Comparison of ENCODE assay signal across 10 cellular contexts in genomic region chr6:17115251-17116089, GRCh38. TPM values are rescaled to one million over a fixed set of nuclear protein-coding genes. Genes with fewer than 3 reads are reported as not detected.
DNase-seq lines count a peak whose midpoint lies in the region; ATAC-seq and TF ChIP-seq lines count a peak whose summit lies in the region.
"Had no signal": no experiment of that assay in that cellular context is flagged by ENCODE, and none has a peak within 500 bp of the region (broad histone marks: within the 10 kb centered on the region; RNA-seq: fewer than 3 reads in every experiment).

No MANE protein-coding gene starts in this region.

- no peak for TF ChIP-seq POLR2A in adrenal gland (IDR thresholded peaks at IDR 0.05)

- H3K27ac Mint-ChIP-seq in HFFc6: peak overlapping the region; percentile 78

- TF ChIP-seq CTCF in HFFc6 (IDR thresholded peaks at IDR 0.05): no peak
- no peak for TF ChIP-seq CTCF in adrenal gland (IDR thresholded peaks at IDR 0.05)

- H3K4me1 Mint-ChIP-seq in HFFc6 (ENCODE audit: low read depth): peaks cover 31% of the 10 kb centered on the region
- H3K4me1 Mint-ChIP-seq: central memory CD8-positive, alpha-beta T cell had no signal

- WGBS in adrenal gland, 4 donors: 54 to 61% (median 55%) methylated on average over 5 of the region's 5 CpGs

- H3K27ac ChIP-seq in adrenal gland: no peak overlapping the region

- intact Hi-C loops in adrenal gland (cut with DNase I): no loop called here
- intact Hi-C loops in left cardiac atrium (cut with DNase I): no loop called here

- peaks cover 2% of the 10 kb centered on the region; the same call in 1 of the 2 replicates for H3K27me3 Mint-ChIP-seq in HFFc6 (ENCODE audit: insufficient read depth)

- no peaks in the 10 kb centered on the region for H3K9me3 Mint-ChIP-seq in HFFc6
- H3K9me3 Mint-ChIP-seq: central memory CD8-positive, alpha-beta T cell had no signal

- H3K36me3 Mint-ChIP-seq in HFFc6 (ENCODE audit: low read depth): no peaks in the 10 kb centered on the region

- peak; percentile 88 for DNase-seq in HFFc6
- DNase-seq in adrenal gland: peak in 5 of 7 donors; percentile 22 to 59 (median 43)
- DNase-seq in left cardiac atrium: no peak
- peak; percentile 61 for DNase-seq in stromal cell of bone marrow (ENCODE audit: low read depth)
- DNase-seq in NCI-H510A treated with DMSO at 0.1 percent for 48 hours (lab: John Stamatoyannopoulos, UW): no peak
- DNase-seq in NCI-H774 (lab: John Stamatoyannopoulos, UW): no peak
- DNase-seq: NCI-H1694 treated with DMSO at 0.1 percent for 48 hours had no signal

- H3K4me3 ChIP-seq in adrenal gland: no peak overlapping the region

- no peaks in the 10 kb centered on the region for H3K27me3 ChIP-seq in adrenal gland

- H3K4me3 Mint-ChIP-seq in HFFc6: peak overlapping the region; percentile 60
- H3K4me3 Mint-ChIP-seq: central memory CD8-positive, alpha-beta T cell had no signal

- H3K9me3 ChIP-seq in adrenal gland (replicated peaks in 1 of 3): no peaks in the 10 kb centered on the region

- no peaks in the 10 kb centered on the region for H3K4me1 ChIP-seq in adrenal gland (replicated peaks in 1 of 2)

- H3K36me3 ChIP-seq in adrenal gland (replicated peaks in 1 of 2): no peaks in the 10 kb centered on the region

- ATAC-seq in left cardiac atrium (peak; percentile 41 to 97), GM18520 (IDR thresholded peaks at IDR 0.05; ENCODE audit: unreplicated experiment) (no peak), GM21367 (IDR thresholded peaks at IDR 0.05; ENCODE audit: unreplicated experiment) (no peak)

RNA-seq across cellular contexts. Expression of gene STMND1, which starts 13.6 kb away (rescaled TPM):
- total RNA-seq in HFFc6 (2021; fragmentation: NEBNext Ultra II Directional; extraction: Animal tissue kit (Norgen Biotek cat#: 25700)): under 1 TPM in 3 of 6 experiments, not detected in 3; 0.11 to 0.15 (median 0.14) TPM
- not detected for total RNA-seq in adrenal gland
- polyA plus RNA-seq in adrenal gland: not detected
- not detected for total RNA-seq in left cardiac atrium

Comparison
In these comparisons a context has a peak if more than half of its experiments do, and no peak if none do; other contexts are left out.
1. DNase-seq: peak in HFFc6 (single experiment), adrenal gland (5 of 7) and stromal cell of bone marrow (single experiment); none in left cardiac atrium (single experiment), NCI-H510A treated with DMSO at 0.1 percent for 48 hours (single experiment) and NCI-H774 (single experiment).
2. ATAC-seq: peak in left cardiac atrium (2 of 2); none in GM18520 (single experiment) and GM21367 (single experiment).